Comparison of ENCODE assay signal across 8 cellular contexts in genomic region chr9:26723486-26723885, GRCh38.
DNase-seq lines count a peak whose midpoint lies in the region; ATAC-seq and TF ChIP-seq lines count a peak whose summit lies in the region.

No MANE protein-coding gene starts in this region.

- peaks cover 0 to 9% (median 5%) of the 10 kb centered on the region in 3 donors for H3K27me3 ChIP-seq in stomach

- no peaks in the 10 kb centered on the region for H3K9me3 ChIP-seq in stomach

- H3K4me1 ChIP-seq in stomach, result peaks cover 0 to 6% (median 0%) of the 10 kb centered on the region in 4 donors

- no peak overlapping the region for H3K27ac Mint-ChIP-seq in activated naive CD4-positive, alpha-beta T cell treated with anti-CD3 and anti-CD28 coated beads, Interleukin-2, amount 10 ng/mL, durations not matched to agents 7 days and 5 days

- intact Hi-C loops in stomach (cut with DNase I; ENCODE audit: low total_unique reads), result no loop called here

- no peak overlapping the region for H3K4me3 Mint-ChIP-seq in activated naive CD4-positive, alpha-beta T cell treated with anti-CD3 and anti-CD28 coated beads, Interleukin-2, amount 10 ng/mL, durations not matched to agents 7 days and 5 days

- no peak for TF ChIP-seq CTCF in stomach (IDR thresholded peaks at IDR 0.05)

- H3K4me1 Mint-ChIP-seq in activated naive CD4-positive, alpha-beta T cell treated with anti-CD3 and anti-CD28 coated beads, Interleukin-2, amount 10 ng/mL, durations not matched to agents 7 days and 5 days, result no peaks in the 10 kb centered on the region

- H3K36me3 Mint-ChIP-seq in activated naive CD4-positive, alpha-beta T cell treated with anti-CD3 and anti-CD28 coated beads, Interleukin-2, amount 10 ng/mL, durations not matched to agents 7 days and 5 days, result no peaks in the 10 kb centered on the region

- WGBS in stomach, 5 donors, result 19 to 35% (median 24%) methylated on average over 9 of the region's 9 CpGs

- no peaks in the 10 kb centered on the region for H3K9me3 Mint-ChIP-seq in activated naive CD4-positive, alpha-beta T cell treated with anti-CD3 and anti-CD28 coated beads, Interleukin-2, amount 10 ng/mL, durations not matched to agents 7 days and 5 days

- no peaks in the 10 kb centered on the region for H3K36me3 ChIP-seq in stomach

- H3K27me3 Mint-ChIP-seq in activated naive CD4-positive, alpha-beta T cell treated with anti-CD3 and anti-CD28 coated beads, Interleukin-2, amount 10 ng/mL, durations not matched to agents 7 days and 5 days, result no peaks in the 10 kb centered on the region

- no peak overlapping the region for H3K4me3 ChIP-seq in stomach

- ATAC-seq in GM19467 (IDR thresholded peaks at IDR 0.05; ENCODE audit: unreplicated experiment) (peak; percentile 74), HG03457 (IDR thresholded peaks at IDR 0.05; ENCODE audit: unreplicated experiment) (no peak), HG02973 (IDR thresholded peaks at IDR 0.05; ENCODE audit: unreplicated experiment) (no peak)

- TF ChIP-seq POLR2A in stomach (IDR thresholded peaks at IDR 0.05), result no peak

- DNase-seq in ELF-1 (ENCODE audit: low read depth, low spot score) (peak; percentile 92), Kasumi-1 (lab: John Stamatoyannopoulos, UW) (peak; percentile 1 to 9), left kidney (ENCODE audit: low read depth, low spot score) (peak; percentile 57), stomach (no peak)
- peak; percentile 20 for DNase-seq in activated naive CD4-positive, alpha-beta T cell treated with anti-CD3 and anti-CD28 coated beads, Interleukin-2, amount 10 ng/mL, durations not matched to agents 7 days and 5 days

- no peak overlapping the region for H3K27ac ChIP-seq in stomach

- CTCF ChIA-PET in activated naive CD4-positive, alpha-beta T cell treated with anti-CD3 and anti-CD28 coated beads, Interleukin-2, amount 10 ng/mL, durations not matched to agents 7 days and 5 days (lab: Charles Lee), result interaction anchor here (0.6 to 1.1 kb wide), 3 partner anchors 13 to 1030 kb away, joined by 3 read pairs; no protein-coding TSS in a partner anchor

- TF ChIP-seq EP300 in stomach (IDR thresholded peaks at IDR 0.05), result no peak
